1 cellular context compared by ENCODE assay signal in the genomic region with DNA sequence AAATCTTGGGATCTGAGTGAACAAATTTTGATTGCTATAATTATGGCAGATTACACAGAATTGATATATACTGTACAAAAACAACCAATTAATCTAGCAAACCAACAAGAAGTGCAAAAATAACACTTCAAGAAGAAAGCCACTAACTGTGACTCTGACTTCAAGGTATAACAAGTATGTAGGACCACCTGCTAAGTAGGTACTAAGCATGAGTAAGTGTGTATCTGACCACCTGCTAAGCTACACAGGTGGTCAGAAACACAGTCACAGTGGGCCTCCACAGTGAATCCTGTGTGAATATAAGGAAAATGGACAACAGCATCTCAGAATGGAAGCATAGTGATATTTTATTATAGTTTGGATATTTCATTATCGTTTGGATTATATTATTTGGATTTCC.
TF ChIP-seq lines count a peak whose summit lies in the region.

No MANE protein-coding gene starts in this region.

TF ChIP-seq in GM23338, 12 proteins besides CTCF, POLR2A, EP300 and RAD21 (continued from another document):
- TF ChIP-seq, protein P1, sequence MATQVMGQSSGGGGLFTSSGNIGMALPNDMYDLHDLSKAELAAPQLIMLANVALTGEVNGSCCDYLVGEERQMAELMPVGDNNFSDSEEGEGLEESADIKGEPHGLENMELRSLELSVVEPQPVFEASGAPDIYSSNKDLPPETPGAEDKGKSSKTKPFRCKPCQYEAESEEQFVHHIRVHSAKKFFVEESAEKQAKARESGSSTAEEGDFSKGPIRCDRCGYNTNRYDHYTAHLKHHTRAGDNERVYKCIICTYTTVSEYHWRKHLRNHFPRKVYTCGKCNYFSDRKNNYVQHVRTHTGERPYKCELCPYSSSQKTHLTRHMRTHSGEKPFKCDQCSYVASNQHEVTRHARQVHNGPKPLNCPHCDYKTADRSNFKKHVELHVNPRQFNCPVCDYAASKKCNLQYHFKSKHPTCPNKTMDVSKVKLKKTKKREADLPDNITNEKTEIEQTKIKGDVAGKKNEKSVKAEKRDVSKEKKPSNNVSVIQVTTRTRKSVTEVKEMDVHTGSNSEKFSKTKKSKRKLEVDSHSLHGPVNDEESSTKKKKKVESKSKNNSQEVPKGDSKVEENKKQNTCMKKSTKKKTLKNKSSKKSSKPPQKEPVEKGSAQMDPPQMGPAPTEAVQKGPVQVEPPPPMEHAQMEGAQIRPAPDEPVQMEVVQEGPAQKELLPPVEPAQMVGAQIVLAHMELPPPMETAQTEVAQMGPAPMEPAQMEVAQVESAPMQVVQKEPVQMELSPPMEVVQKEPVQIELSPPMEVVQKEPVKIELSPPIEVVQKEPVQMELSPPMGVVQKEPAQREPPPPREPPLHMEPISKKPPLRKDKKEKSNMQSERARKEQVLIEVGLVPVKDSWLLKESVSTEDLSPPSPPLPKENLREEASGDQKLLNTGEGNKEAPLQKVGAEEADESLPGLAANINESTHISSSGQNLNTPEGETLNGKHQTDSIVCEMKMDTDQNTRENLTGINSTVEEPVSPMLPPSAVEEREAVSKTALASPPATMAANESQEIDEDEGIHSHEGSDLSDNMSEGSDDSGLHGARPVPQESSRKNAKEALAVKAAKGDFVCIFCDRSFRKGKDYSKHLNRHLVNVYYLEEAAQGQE (IDR thresholded peaks at IDR 0.05; ENCODE audit: unreplicated experiment) = no peak
- TF ChIP-seq, protein P2, sequence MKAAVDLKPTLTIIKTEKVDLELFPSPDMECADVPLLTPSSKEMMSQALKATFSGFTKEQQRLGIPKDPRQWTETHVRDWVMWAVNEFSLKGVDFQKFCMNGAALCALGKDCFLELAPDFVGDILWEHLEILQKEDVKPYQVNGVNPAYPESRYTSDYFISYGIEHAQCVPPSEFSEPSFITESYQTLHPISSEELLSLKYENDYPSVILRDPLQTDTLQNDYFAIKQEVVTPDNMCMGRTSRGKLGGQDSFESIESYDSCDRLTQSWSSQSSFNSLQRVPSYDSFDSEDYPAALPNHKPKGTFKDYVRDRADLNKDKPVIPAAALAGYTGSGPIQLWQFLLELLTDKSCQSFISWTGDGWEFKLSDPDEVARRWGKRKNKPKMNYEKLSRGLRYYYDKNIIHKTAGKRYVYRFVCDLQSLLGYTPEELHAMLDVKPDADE (IDR thresholded peaks at IDR 0.05) = no peak
- TF ChIP-seq CREB1 (CRISPR knock-in tag; IDR thresholded peaks at IDR 0.05; ENCODE audit: low read depth) (no peak), JUNB (IDR thresholded peaks at IDR 0.05; ENCODE audit: unreplicated experiment) (no peak), EZH2 (IDR thresholded peaks at IDR 0.05; ENCODE audit: low read depth, unreplicated experiment) (no peak), STAT1 (IDR thresholded peaks at IDR 0.05; ENCODE audit: unreplicated experiment) (no peak)
- TF ChIP-seq, protein P3, sequence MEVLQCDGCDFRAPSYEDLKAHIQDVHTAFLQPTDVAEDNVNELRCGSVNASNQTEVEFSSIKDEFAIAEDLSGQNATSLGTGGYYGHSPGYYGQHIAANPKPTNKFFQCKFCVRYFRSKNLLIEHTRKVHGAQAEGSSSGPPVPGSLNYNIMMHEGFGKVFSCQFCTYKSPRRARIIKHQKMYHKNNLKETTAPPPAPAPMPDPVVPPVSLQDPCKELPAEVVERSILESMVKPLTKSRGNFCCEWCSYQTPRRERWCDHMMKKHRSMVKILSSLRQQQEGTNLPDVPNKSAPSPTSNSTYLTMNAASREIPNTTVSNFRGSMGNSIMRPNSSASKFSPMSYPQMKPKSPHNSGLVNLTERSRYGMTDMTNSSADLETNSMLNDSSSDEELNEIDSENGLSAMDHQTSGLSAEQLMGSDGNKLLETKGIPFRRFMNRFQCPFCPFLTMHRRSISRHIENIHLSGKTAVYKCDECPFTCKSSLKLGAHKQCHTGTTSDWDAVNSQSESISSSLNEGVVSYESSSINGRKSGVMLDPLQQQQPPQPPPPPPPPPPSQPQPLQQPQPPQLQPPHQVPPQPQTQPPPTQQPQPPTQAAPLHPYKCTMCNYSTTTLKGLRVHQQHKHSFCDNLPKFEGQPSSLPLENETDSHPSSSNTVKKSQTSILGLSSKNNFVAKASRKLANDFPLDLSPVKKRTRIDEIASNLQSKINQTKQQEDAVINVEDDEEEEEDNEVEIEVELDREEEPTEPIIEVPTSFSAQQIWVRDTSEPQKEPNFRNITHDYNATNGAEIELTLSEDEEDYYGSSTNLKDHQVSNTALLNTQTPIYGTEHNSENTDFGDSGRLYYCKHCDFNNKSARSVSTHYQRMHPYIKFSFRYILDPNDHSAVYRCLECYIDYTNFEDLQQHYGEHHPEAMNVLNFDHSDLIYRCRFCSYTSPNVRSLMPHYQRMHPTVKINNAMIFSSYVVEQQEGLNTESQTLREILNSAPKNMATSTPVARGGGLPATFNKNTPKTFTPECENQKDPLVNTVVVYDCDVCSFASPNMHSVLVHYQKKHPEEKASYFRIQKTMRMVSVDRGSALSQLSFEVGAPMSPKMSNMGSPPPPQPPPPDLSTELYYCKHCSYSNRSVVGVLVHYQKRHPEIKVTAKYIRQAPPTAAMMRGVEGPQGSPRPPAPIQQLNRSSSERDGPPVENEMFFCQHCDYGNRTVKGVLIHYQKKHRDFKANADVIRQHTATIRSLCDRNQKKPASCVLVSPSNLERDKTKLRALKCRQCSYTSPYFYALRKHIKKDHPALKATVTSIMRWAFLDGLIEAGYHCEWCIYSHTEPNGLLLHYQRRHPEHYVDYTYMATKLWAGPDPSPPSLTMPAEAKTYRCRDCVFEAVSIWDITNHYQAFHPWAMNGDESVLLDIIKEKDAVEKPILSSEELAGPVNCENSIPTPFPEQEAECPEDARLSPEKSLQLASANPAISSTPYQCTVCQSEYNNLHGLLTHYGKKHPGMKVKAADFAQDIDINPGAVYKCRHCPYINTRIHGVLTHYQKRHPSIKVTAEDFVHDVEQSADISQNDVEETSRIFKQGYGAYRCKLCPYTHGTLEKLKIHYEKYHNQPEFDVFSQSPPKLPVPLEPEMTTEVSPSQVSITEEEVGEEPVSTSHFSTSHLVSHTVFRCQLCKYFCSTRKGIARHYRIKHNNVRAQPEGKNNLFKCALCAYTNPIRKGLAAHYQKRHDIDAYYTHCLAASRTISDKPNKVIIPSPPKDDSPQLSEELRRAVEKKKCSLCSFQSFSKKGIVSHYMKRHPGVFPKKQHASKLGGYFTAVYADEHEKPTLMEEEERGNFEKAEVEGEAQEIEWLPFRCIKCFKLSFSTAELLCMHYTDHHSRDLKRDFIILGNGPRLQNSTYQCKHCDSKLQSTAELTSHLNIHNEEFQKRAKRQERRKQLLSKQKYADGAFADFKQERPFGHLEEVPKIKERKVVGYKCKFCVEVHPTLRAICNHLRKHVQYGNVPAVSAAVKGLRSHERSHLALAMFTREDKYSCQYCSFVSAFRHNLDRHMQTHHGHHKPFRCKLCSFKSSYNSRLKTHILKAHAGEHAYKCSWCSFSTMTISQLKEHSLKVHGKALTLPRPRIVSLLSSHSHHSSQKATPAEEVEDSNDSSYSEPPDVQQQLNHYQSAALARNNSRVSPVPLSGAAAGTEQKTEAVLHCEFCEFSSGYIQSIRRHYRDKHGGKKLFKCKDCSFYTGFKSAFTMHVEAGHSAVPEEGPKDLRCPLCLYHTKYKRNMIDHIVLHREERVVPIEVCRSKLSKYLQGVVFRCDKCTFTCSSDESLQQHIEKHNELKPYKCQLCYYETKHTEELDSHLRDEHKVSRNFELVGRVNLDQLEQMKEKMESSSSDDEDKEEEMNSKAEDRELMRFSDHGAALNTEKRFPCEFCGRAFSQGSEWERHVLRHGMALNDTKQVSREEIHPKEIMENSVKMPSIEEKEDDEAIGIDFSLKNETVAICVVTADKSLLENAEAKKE (CRISPR knock-in tag; IDR thresholded peaks at IDR 0.05) = no peak
